ENCODE assay signal across 9 cellular contexts in genomic region chrX:106894392-106894909, GRCh38. TPM values are rescaled to one million over a fixed set of nuclear protein-coding genes. Genes with fewer than 3 reads are reported as not detected.
DNase-seq lines count a peak whose midpoint lies in the region; ATAC-seq, FAIRE-seq and TF ChIP-seq lines count a peak whose summit lies in the region.
"Had no signal": no experiment of that assay in that cellular context is flagged by ENCODE, and none has a peak within 500 bp of the region (broad histone marks: within the 10 kb centered on the region; RNA-seq: fewer than 3 reads in every experiment).

No MANE protein-coding gene starts in this region.

- DNase-seq in GM03348 (ENCODE audit: low spot score), result peak; percentile 64
- DNase-seq in H54 (ENCODE audit: insufficient read length, low spot score), result peak; percentile 30
- DNase-seq in NCI-H1092 (lab: John Stamatoyannopoulos, UW), result peak; percentile 34
- peak in 4 of 5 experiments; percentile 5 to 52 (median 15) for DNase-seq in T-helper 2 cell
- DNase-seq in K562 (ENCODE audit: extremely low read depth in 1 of 4, low spot score in 3 of 4), result peak; percentile 44 to 64 (median 56)
- peak; percentile 26 to 37 (median 27) for DNase-seq in immature natural killer cell
- DNase-seq in stimulated activated CD4-positive, alpha-beta T cell treated with anti-CD3 and anti-CD28 coated beads, Interleukin-15, amount 100 ng/mL, for 48 hours (ENCODE audit: low read depth in 2 of 2), result peak; percentile 12 to 41
- no peak for DNase-seq in NCI-H774 (lab: John Stamatoyannopoulos, UW)

- no peak overlapping the region for H3K4me3 Mint-ChIP-seq in immature natural killer cell

- WGBS in K562 (ENCODE audit: insufficient coverage, low coverage, missing lambda C conversion rate), result 5% methylated on average over 5 of the region's 6 CpGs

- TF ChIP-seq POLR2A in H54 (IDR thresholded peaks at IDR 0.05; ENCODE audit: low read depth, low read length) (no peak), K562 (conservative IDR thresholded peaks at IDR 0.05) (no peak)

- peak; percentile 93 for ATAC-seq in K562

- CTCF ChIA-PET in K562 (lab: Yijun Ruan, JAX; ENCODE audit: low intra/inter-chr PET ratio), result interaction anchor here (0.6 to 0.7 kb wide), 3 partner anchors 58 to 1000 kb away, joined by 3 read pairs; no protein-coding TSS in a partner anchor

- no peak overlapping the region for H3K9ac ChIP-seq in K562 (ENCODE audit: insufficient read depth in 1 of 2, low read depth in 2 of 2, low read length in 2 of 2)

- H3K4me2 ChIP-seq in K562 (ENCODE audit: insufficient read depth, low read length), result no peak overlapping the region

- no peaks in the 10 kb centered on the region for H3K36me3 Mint-ChIP-seq in immature natural killer cell

- H3K27me3 Mint-ChIP-seq in immature natural killer cell (ENCODE audit: low read depth in 3 of 3), result peaks cover 0 to 18% (median 11%) of the 10 kb centered on the region in 3 donors

- H3K27ac Mint-ChIP-seq in immature natural killer cell, result no peak overlapping the region

- H3K9me3 ChIP-seq in K562 (replicated peaks; ENCODE audit: control insufficient read depth, insufficient read depth, low read depth, low read length), result no peaks in the 10 kb centered on the region

- H3K4me3 ChIP-seq in K562, result no peak overlapping the region

- no TSS peak for BruUV-seq in K562 (replicated peaks; lab: Mats Ljungman, UMichigan)

- TF ChIP-seq EP300 in K562 (IDR thresholded peaks at IDR 0.05; ENCODE audit: low read length), result no peak

- no peaks in the 10 kb centered on the region for H3K79me2 ChIP-seq in K562 (ENCODE audit: control insufficient read depth, insufficient read depth, low read length)

- H4K20me1 ChIP-seq in K562 (replicated peaks; ENCODE audit: control insufficient read depth, insufficient read depth, low read length), result no peaks in the 10 kb centered on the region; the same call in 1 of the 2 replicates

- peak; percentile 43 to 68 for TF ChIP-seq RAD21 in K562 (CRISPR knock-in tag; conservative IDR thresholded peaks at IDR 0.05 in 1 of 2, IDR thresholded peaks at IDR 0.05 in 1 of 2)

- H3K9me3 Mint-ChIP-seq in immature natural killer cell, result peaks cover 0 to 2% (median 0%) of the 10 kb centered on the region in 6 donors

- H3K27ac ChIP-seq in K562 (ENCODE audit: extremely low read depth, low read depth, low read length), result no peak overlapping the region

- intact Hi-C loops in K562 (cut with micrococcal nuclease), result loop anchor here (2.0 to 10.0 kb wide), 6 partner anchors 58 to 998 kb away; partner anchors contain the start of genes NCBP2L and TSC22D3

- POLR2A ChIA-PET in K562 (lab: Yijun Ruan, JAX), result interaction anchor here (0.7 kb wide), 1 partner anchor 22 kb away, joined by 4 read pairs; no protein-coding TSS in a partner anchor

- in situ Hi-C loops in K562 (cut with MboI), result loop anchor here (25.0 kb wide), 1 partner anchor 993 kb away; no protein-coding TSS in a partner anchor

- TF ChIP-seq CTCF in K562 (IDR thresholded peaks at IDR 0.05 in 2 of 3, conservative IDR thresholded peaks at IDR 0.05 in 1 of 3; ENCODE audit: insufficient read depth in 2 of 3, low read depth in 1 of 3, low read length in 3 of 3), result peak; percentile 75 to 81 (median 79)

- no peaks in the 10 kb centered on the region for H3K9me1 ChIP-seq in K562 (ENCODE audit: control insufficient read depth, insufficient read depth, low read length)

- H3K4me1 ChIP-seq in K562 (replicated peaks in 1 of 2; ENCODE audit: control insufficient read depth in 2 of 2, insufficient read depth in 2 of 2, low read length in 2 of 2), result no peaks in the 10 kb centered on the region

- H2AFZ ChIP-seq in K562 (ENCODE audit: low read depth, low read length), result no peak overlapping the region

- no peak for FAIRE-seq in H54 (lab: Jason Lieb, UNC)
- peak; percentile 73 for FAIRE-seq in K562 (lab: Jason Lieb, UNC)

- H3K27me3 ChIP-seq in K562 (ENCODE audit: control insufficient read depth in 2 of 2, insufficient read depth in 2 of 2, low read length in 2 of 2), result no peaks in the 10 kb centered on the region

- no peaks in the 10 kb centered on the region for H3K36me3 ChIP-seq in K562 (ENCODE audit: control insufficient read depth, insufficient read depth, low read length)

- no peaks in the 10 kb centered on the region for H3K4me1 Mint-ChIP-seq in immature natural killer cell

TF ChIP-seq in K562, 482 proteins besides CTCF, POLR2A, EP300 and RAD21 (continues in another document):
- TF ChIP-seq C11orf30 (IDR thresholded peaks at IDR 0.05; ENCODE audit: low read depth), result no peak
- no peak for TF ChIP-seq ZZZ3 (IDR thresholded peaks at IDR 0.05)
- no peak for TF ChIP-seq NR2C2 (CRISPR knock-in tag; IDR thresholded peaks at IDR 0.05)
- no peak for TF ChIP-seq NR2C2 (tag; IDR thresholded peaks at IDR 0.05)
- TF ChIP-seq ZNF780A (CRISPR knock-in tag; IDR thresholded peaks at IDR 0.05), result no peak
- no peak for TF ChIP-seq CHAMP1 (IDR thresholded peaks at IDR 0.05)
- no peak for TF ChIP-seq BRD9 (IDR thresholded peaks at IDR 0.05; ENCODE audit: low read depth, partially characterized antibody)
- TF ChIP-seq L3MBTL2 (IDR thresholded peaks at IDR 0.05), result no peak
- TF ChIP-seq, protein P1, sequence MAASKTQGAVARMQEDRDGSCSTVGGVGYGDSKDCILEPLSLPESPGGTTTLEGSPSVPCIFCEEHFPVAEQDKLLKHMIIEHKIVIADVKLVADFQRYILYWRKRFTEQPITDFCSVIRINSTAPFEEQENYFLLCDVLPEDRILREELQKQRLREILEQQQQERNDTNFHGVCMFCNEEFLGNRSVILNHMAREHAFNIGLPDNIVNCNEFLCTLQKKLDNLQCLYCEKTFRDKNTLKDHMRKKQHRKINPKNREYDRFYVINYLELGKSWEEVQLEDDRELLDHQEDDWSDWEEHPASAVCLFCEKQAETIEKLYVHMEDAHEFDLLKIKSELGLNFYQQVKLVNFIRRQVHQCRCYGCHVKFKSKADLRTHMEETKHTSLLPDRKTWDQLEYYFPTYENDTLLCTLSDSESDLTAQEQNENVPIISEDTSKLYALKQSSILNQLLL (CRISPR knock-in tag; IDR thresholded peaks at IDR 0.05; ENCODE audit: borderline replicate concordance), result no peak

RNA-seq across cellular contexts. Expression of gene RIPPLY1, which starts 8.7 kb away (rescaled TPM):
- not detected in 2 replicates for total RNA-seq in K562 (2011; cell fraction: chromatin; rRNA removed; ENCODE audit: low replicate concordance)
- total RNA-seq in K562 (2011; cell fraction: nucleolus; rRNA removed), result not detected in 2 replicates
- total RNA-seq in K562 (2011; cell fraction: nucleoplasm; rRNA removed), result not detected in 2 replicates
- not detected in 2 replicates for total RNA-seq in K562 (2014; rRNA removed)
- not detected in 2 replicates for total RNA-seq in K562 (2014; rRNA removed; fragmentation: Illumina TruSeq; extraction: Trizol)
- not detected in 2 replicates for total RNA-seq in K562 (2015; rRNA removed; fragmentation: Illumina TruSeq; extraction: Trizol)
- not detected in 2 replicates for total RNA-seq in K562 (2021)
- not detected in 2 replicates for polyA plus RNA-seq in K562 (2011; rRNA removed)
- not detected in 2 replicates for polyA plus RNA-seq in K562 (2011; cell fraction: cytosol; rRNA removed)
- not detected in 2 replicates for polyA plus RNA-seq in K562 (2011; cell fraction: nucleus; rRNA removed)
- polyA plus RNA-seq in K562 (2012), result not detected in 2 replicates
- not detected in 2 replicates for polyA plus RNA-seq in K562 (2014; fragmentation: Illumina TruSeq; extraction: Trizol)
- polyA plus RNA-seq in K562 (2014; fragmentation: Nextera tagmentation; extraction: Ambion mirVana), result not detected
- not detected in 2 replicates for polyA plus RNA-seq in K562 (2014; rRNA removed)
- polyA minus RNA-seq in K562 (2011; rRNA and poly(A)+ RNA removed), result not detected in 2 replicates
- polyA minus RNA-seq in K562 (2011; cell fraction: cytosol; rRNA and poly(A)+ RNA removed), result not detected in 2 replicates
- not detected in 2 replicates for polyA minus RNA-seq in K562 (2011; cell fraction: nucleus; rRNA and poly(A)+ RNA removed)
- not detected for polyA plus RNA-seq in immature natural killer cell
- polyA plus RNA-seq: esophagus had no signal

RNA-seq across cellular contexts. Expression of gene CLDN2, which starts 25.8 kb away (rescaled TPM):
- not detected in 2 replicates for total RNA-seq in K562 (2011; cell fraction: chromatin; rRNA removed; ENCODE audit: low replicate concordance)
- not detected in 2 replicates for total RNA-seq in K562 (2011; cell fraction: nucleolus; rRNA removed)
- total RNA-seq in K562 (2011; cell fraction: nucleoplasm; rRNA removed), result not detected in 2 replicates
- total RNA-seq in K562 (2014; rRNA removed) (not detected in 2 replicates), K562 (2014; rRNA removed; fragmentation: Illumina TruSeq; extraction: Trizol) (not detected in 2 replicates), K562 (2015; rRNA removed; fragmentation: Illumina TruSeq; extraction: Trizol) (not detected in 2 replicates), K562 (2021) (not detected in 2 replicates)
- polyA plus RNA-seq in K562 (2011; rRNA removed) (not detected in 2 replicates), K562 (2014; fragmentation: Illumina TruSeq; extraction: Trizol) (not detected in 2 replicates), K562 (2014; fragmentation: Nextera tagmentation; extraction: Ambion mirVana) (not detected), K562 (2014; rRNA removed) (not detected in 2 replicates), immature natural killer cell (not detected)
- not detected in 2 replicates for polyA plus RNA-seq in K562 (2011; cell fraction: cytosol; rRNA removed)
- not detected in 2 replicates for polyA plus RNA-seq in K562 (2011; cell fraction: nucleus; rRNA removed)
- not detected in 2 replicates for polyA plus RNA-seq in K562 (2012)
- polyA minus RNA-seq in K562 (2011; rRNA and poly(A)+ RNA removed), result not detected in 2 replicates
- not detected in 2 replicates for polyA minus RNA-seq in K562 (2011; cell fraction: cytosol; rRNA and poly(A)+ RNA removed)
- polyA minus RNA-seq in K562 (2011; cell fraction: nucleus; rRNA and poly(A)+ RNA removed), result not detected in 2 replicates
- polyA plus RNA-seq: esophagus had no signal
